17 cellular contexts compared by ENCODE assay signal in genomic region chr11:102974552-102975280, GRCh38. TPM values are rescaled to one million over a fixed set of nuclear protein-coding genes. Genes with fewer than 3 reads are reported as not detected.
DNase-seq lines count a peak whose midpoint lies in the region; ATAC-seq, FAIRE-seq and TF ChIP-seq lines count a peak whose summit lies in the region.
"Had no signal": no experiment of that assay in that cellular context is flagged by ENCODE, and none has a peak within 500 bp of the region (broad histone marks: within the 10 kb centered on the region; RNA-seq: fewer than 3 reads in every experiment).

No MANE protein-coding gene starts in this region.

- no peak overlapping the region for H3K4me3 Mint-ChIP-seq in MCF 10A (ENCODE audit: unreplicated experiment)
- no peak overlapping the region for H3K4me3 Mint-ChIP-seq in natural killer cell treated with Interleukin-12 subunit alpha and Interleukin-12 subunit beta and Interleukin-15 and Interleukin-18, amount 100 ng/mL, for 72 hours

- no TSS peak for BruUV-seq in MCF 10A (replicated peaks; lab: Mats Ljungman, UMichigan)

- ATAC-seq in HG03342 (IDR thresholded peaks at IDR 0.05; ENCODE audit: unreplicated experiment) = no peak
- no peak for ATAC-seq in natural killer cell treated with Interleukin-12 subunit alpha and Interleukin-12 subunit beta and Interleukin-15 and Interleukin-18, amount 100 ng/mL, for 72 hours

- H3K4me3 ChIP-seq in breast epithelium = no peak overlapping the region
- H3K4me3 ChIP-seq in fibroblast of the aortic adventitia (ENCODE audit: low read depth, low read length) = no peak overlapping the region
- H3K4me3 ChIP-seq: esophagus squamous epithelium, thyroid gland had no signal

- intact Hi-C loops in MCF 10A (cut with micrococcal nuclease) (no loop called here), breast epithelium (cut with DNase I; ENCODE audit: low total_unique reads) (no loop called here)

- H3K27me3 Mint-ChIP-seq in MCF 10A (ENCODE audit: insufficient read depth, unreplicated experiment) = no peaks in the 10 kb centered on the region
- H3K27me3 Mint-ChIP-seq in natural killer cell treated with Interleukin-12 subunit alpha and Interleukin-12 subunit beta and Interleukin-15 and Interleukin-18, amount 100 ng/mL, for 72 hours = peaks cover 0 to 9% of the 10 kb centered on the region in 2 donors

- POLR2A ChIA-PET in MCF 10A (lab: Yijun Ruan, JAX) = interaction anchor here (0.6 to 1.6 kb wide), 5 partner anchors 13 to 63 kb away, joined by 3 to 6 read pairs (median 3); no protein-coding TSS in a partner anchor

- no peaks in the 10 kb centered on the region for H3K36me3 Mint-ChIP-seq in MCF 10A (ENCODE audit: insufficient read depth, unreplicated experiment)
- no peaks in the 10 kb centered on the region for H3K36me3 Mint-ChIP-seq in natural killer cell treated with Interleukin-12 subunit alpha and Interleukin-12 subunit beta and Interleukin-15 and Interleukin-18, amount 100 ng/mL, for 72 hours

- CTCF ChIA-PET in MCF 10A (lab: Yijun Ruan, JAX) = interaction anchor here (0.6 to 0.7 kb wide), 2 partner anchors 60 to 100 kb away, joined by 3 read pairs; no protein-coding TSS in a partner anchor

- H3K27me3 ChIP-seq in breast epithelium = no peaks in the 10 kb centered on the region
- H3K27me3 ChIP-seq: thyroid gland had no signal

- H3K4me1 Mint-ChIP-seq in MCF 10A (ENCODE audit: insufficient read depth, unreplicated experiment) = peaks cover 31% of the 10 kb centered on the region
- peaks cover 0 to 2% of the 10 kb centered on the region in 2 donors for H3K4me1 Mint-ChIP-seq in natural killer cell treated with Interleukin-12 subunit alpha and Interleukin-12 subunit beta and Interleukin-15 and Interleukin-18, amount 100 ng/mL, for 72 hours (ENCODE audit: low read depth in 2 of 2)

- no peaks in the 10 kb centered on the region for H3K9me3 ChIP-seq in breast epithelium
- H3K9me3 ChIP-seq: esophagus squamous epithelium, thyroid gland had no signal

- FAIRE-seq in urothelium cell line (lab: Jason Lieb, UNC) = no peak
- FAIRE-seq: colon had no signal

- H3K27ac Mint-ChIP-seq in MCF 10A (ENCODE audit: low read depth, unreplicated experiment) = peak overlapping the region; percentile 66
- H3K27ac Mint-ChIP-seq in natural killer cell treated with Interleukin-12 subunit alpha and Interleukin-12 subunit beta and Interleukin-15 and Interleukin-18, amount 100 ng/mL, for 72 hours = no peak overlapping the region

- peak; percentile 47 for DNase-seq in MCF 10A (ENCODE audit: unreplicated experiment)
- no peak for DNase-seq in breast epithelium (ENCODE audit: low spot score in 2 of 2)
- peak; percentile 25 for DNase-seq in T1000 (lab: John Stamatoyannopoulos, UW)
- peak; percentile 81 for DNase-seq in fibroblast of the aortic adventitia (ENCODE audit: low read depth)
- peak; percentile 46 for DNase-seq in urothelium cell line (ENCODE audit: low spot score)
- no peak for DNase-seq in natural killer cell treated with Interleukin-12 subunit alpha and Interleukin-12 subunit beta and Interleukin-15 and Interleukin-18, amount 100 ng/mL, for 72 hours (ENCODE audit: low spot score)
- DNase-seq in caudate nucleus (lab: John Stamatoyannopoulos, UW) = no peak
- DNase-seq: activated gamma-delta T cell treated with Interleukin-2 at 50 U/mL for 16 hours, esophagus squamous epithelium, KG1, NCI-H187 treated with DMSO at 0.1 percent for 48 hours, nucleus accumbens, Right ventricle myocardium superior, thyroid gland had no signal

- H3K27ac ChIP-seq in breast epithelium (no peak overlapping the region), caudate nucleus (ENCODE audit: low read depth, low read length) (no peak overlapping the region)
- H3K27ac ChIP-seq: 22Rv1, esophagus squamous epithelium, thyroid gland had no signal

- H3K9me3 Mint-ChIP-seq in MCF 10A (ENCODE audit: unreplicated experiment) = no peaks in the 10 kb centered on the region
- no peaks in the 10 kb centered on the region for H3K9me3 Mint-ChIP-seq in natural killer cell treated with Interleukin-12 subunit alpha and Interleukin-12 subunit beta and Interleukin-15 and Interleukin-18, amount 100 ng/mL, for 72 hours

- no peaks in the 10 kb centered on the region for H3K36me3 ChIP-seq in breast epithelium
- H3K36me3 ChIP-seq: esophagus squamous epithelium, thyroid gland had no signal

- no peaks in the 10 kb centered on the region for H3K4me1 ChIP-seq in breast epithelium
- H3K4me1 ChIP-seq: esophagus squamous epithelium, thyroid gland had no signal

- TF ChIP-seq CTCF in MCF 10A (IDR thresholded peaks at IDR 0.05; ENCODE audit: unreplicated experiment) = no peak
- no peak for TF ChIP-seq CTCF in breast epithelium (IDR thresholded peaks at IDR 0.05)
- TF ChIP-seq CTCF in fibroblast of the aortic adventitia (IDR thresholded peaks at IDR 0.05; ENCODE audit: insufficient read depth, low read length) = no peak

- no peak for TF ChIP-seq POLR2A in breast epithelium (IDR thresholded peaks at IDR 0.05)

RNA-seq across cellular contexts. Expression of gene MMP13, which starts 19.2 kb away (rescaled TPM):
- total RNA-seq in MCF 10A (2022) = not detected in 2 replicates
- not detected for total RNA-seq in breast epithelium
- total RNA-seq in fibroblast of the aortic adventitia (ENCODE audit: low replicate concordance) = not detected in 2 replicates
- total RNA-seq in natural killer cell treated with Interleukin-12 subunit alpha and Interleukin-12 subunit beta and Interleukin-15 and Interleukin-18, amount 100 ng/mL, for 72 hours = not detected
- total RNA-seq: esophagus squamous epithelium, Right ventricle myocardium superior, thyroid gland had no signal

Comparison
In these comparisons a context has a peak if more than half of its experiments do, and no peak if none do; other contexts are left out.
1. DNase-seq: peak in MCF 10A (single experiment), T1000 (single experiment), fibroblast of the aortic adventitia (single experiment) and urothelium cell line (single experiment); none in breast epithelium (0 of 2), natural killer cell treated with Interleukin-12 subunit alpha and Interleukin-12 subunit beta and Interleukin-15 and Interleukin-18, amount 100 ng/mL, for 72 hours (single experiment) and caudate nucleus (0 of 61).